Comparison of ENCODE assay signal across 25 cellular contexts in genomic region chr11:3802016-3802790, GRCh38. TPM values are rescaled to one million over a fixed set of nuclear protein-coding genes. Genes with fewer than 3 reads are reported as not detected.
DNase-seq lines count a peak whose midpoint lies in the region; ATAC-seq and TF ChIP-seq lines count a peak whose summit lies in the region.
"Had no signal": no experiment of that assay in that cellular context is flagged by ENCODE, and none has a peak within 500 bp of the region (broad histone marks: within the 10 kb centered on the region; RNA-seq: fewer than 3 reads in every experiment).

No MANE protein-coding gene starts in this region.

- H3K36me3 ChIP-seq in vagina = no peaks in the 10 kb centered on the region
- H3K36me3 ChIP-seq: neutrophil, upper lobe of left lung had no signal

- in situ Hi-C loops in Caki2 (cut with HindIII; ENCODE audit: low pct_unique_long_range_greater_than_20kb, low sequenced_read_pairs) = no loop called here

- no peaks in the 10 kb centered on the region for H3K36me3 Mint-ChIP-seq in natural killer cell
- no peaks in the 10 kb centered on the region for H3K36me3 Mint-ChIP-seq in T-cell
- H3K36me3 Mint-ChIP-seq: WTC11 had no signal

- intact Hi-C loops in natural killer cell (cut with micrococcal nuclease) = loop anchor here (10.0 kb wide), 1 partner anchor 47 kb away; no protein-coding TSS in a partner anchor
- intact Hi-C loops in vagina (cut with DNase I) = no loop called here

- no peak overlapping the region for H3K27ac ChIP-seq in vagina
- H3K27ac ChIP-seq: neutrophil, upper lobe of left lung had no signal

- H3K4me3 ChIP-seq in foreskin fibroblast (ENCODE audit: low read depth in 1 of 2, low read length in 2 of 2) (no peak overlapping the region), vagina (no peak overlapping the region)
- H3K4me3 ChIP-seq: upper lobe of left lung had no signal

- ATAC-seq in natural killer cell (no peak), HG03520 (IDR thresholded peaks at IDR 0.05; ENCODE audit: unreplicated experiment) (no peak), T-cell (replicated peaks in 1 of 4) (no peak)
- ATAC-seq: T-helper 17 cell, WTC11 had no signal

- H3K27me3 Mint-ChIP-seq in natural killer cell (ENCODE audit: low read depth in 2 of 2) = no peaks in the 10 kb centered on the region
- no peaks in the 10 kb centered on the region for H3K27me3 Mint-ChIP-seq in T-cell
- H3K27me3 Mint-ChIP-seq: stimulated activated naive CD8-positive, alpha-beta T cell treated with anti-CD3 and anti-CD28 coated beads, Interleukin-15, Interleukin-2, amounts not matched to agents 100 ng/mL and 50 ng/mL, for 24 hours; T-helper 17 cell had no signal

- H3K4me1 Mint-ChIP-seq in natural killer cell (peaks cover 7 to 9% of the 10 kb centered on the region in 2 donors), T-cell (peaks cover 12 to 15% (median 12%) of the 10 kb centered on the region in 3 donors)

- TF ChIP-seq POLR2A in vagina (IDR thresholded peaks at IDR 0.05) = no peak

- CTCF ChIA-PET in T-cell (lab: Charles Lee) = interaction anchor here (0.5 to 0.7 kb wide), 2 partner anchors 18 to 48 kb away, joined by 3 to 5 read pairs; no protein-coding TSS in a partner anchor

- DNase-seq in Caki2 (ENCODE audit: low read depth) (peak; percentile 33), RKO (ENCODE audit: low spot score) (peak; percentile 67), foreskin fibroblast (peak; percentile 63 to 71), renal cortical epithelial cell (ENCODE audit: low read depth) (peak; percentile 88), natural killer cell (no peak), vagina (ENCODE audit: extremely low spot score in 2 of 2) (no peak), T-cell (no peak)
- DNase-seq: AML-193; caudate nucleus; COR-L47; effector CD4-positive, alpha-beta T cell; hypothalamus; KG1; kidney; mesendoderm; NCI-H1105; NCI-H2107; NCI-H526; SHP77 treated with DMSO at 0.1 percent for 48 hours; T-helper 17 cell had no signal

- peaks cover 11% of the 10 kb centered on the region for H3K4me1 ChIP-seq in vagina

- H3K9me3 Mint-ChIP-seq in natural killer cell (peaks cover 0 to 3% of the 10 kb centered on the region in 2 donors), T-cell (no peaks in the 10 kb centered on the region)
- H3K9me3 Mint-ChIP-seq: stimulated activated naive CD8-positive, alpha-beta T cell treated with anti-CD3 and anti-CD28 coated beads, Interleukin-15, Interleukin-2, amounts not matched to agents 100 ng/mL and 50 ng/mL, for 24 hours; WTC11 had no signal

- TF ChIP-seq CTCF in foreskin fibroblast (IDR thresholded peaks at IDR 0.05; ENCODE audit: low read depth, low read length) (no peak), natural killer cell (IDR thresholded peaks at IDR 0.05) (no peak), vagina (IDR thresholded peaks at IDR 0.05) (no peak)

- H3K27me3 ChIP-seq in vagina = no peaks in the 10 kb centered on the region
- H3K27me3 ChIP-seq: neutrophil, upper lobe of left lung had no signal

- H3K27ac Mint-ChIP-seq in natural killer cell = no peak overlapping the region
- H3K27ac Mint-ChIP-seq in T-cell = peak overlapping the region in 1 of 2 donors; percentile 48
- H3K27ac Mint-ChIP-seq: stimulated activated naive CD8-positive, alpha-beta T cell treated with anti-CD3 and anti-CD28 coated beads, Interleukin-15, Interleukin-2, amounts not matched to agents 100 ng/mL and 50 ng/mL, for 24 hours; T-helper 17 cell; WTC11 had no signal

- POLR2A ChIA-PET in T-cell (lab: Charles Lee) = interaction anchor here (0.6 to 0.7 kb wide), 2 partner anchors 16 to 130 kb away, joined by 4 to 5 read pairs; no protein-coding TSS in a partner anchor

- no peaks in the 10 kb centered on the region for H3K9me3 ChIP-seq in vagina
- H3K9me3 ChIP-seq: neutrophil, upper lobe of left lung had no signal

- H3K4me3 Mint-ChIP-seq in natural killer cell (no peak overlapping the region), T-cell (no peak overlapping the region)
- H3K4me3 Mint-ChIP-seq: stimulated activated naive CD8-positive, alpha-beta T cell treated with anti-CD3 and anti-CD28 coated beads, Interleukin-15, Interleukin-2, amounts not matched to agents 100 ng/mL and 50 ng/mL, for 24 hours; T-helper 17 cell; WTC11 had no signal

RNA-seq across cellular contexts. Expression of gene NUP98, which starts 4.8 kb away (rescaled TPM):
- total RNA-seq in Caki2 (2014; rRNA removed; shearing (Covaris generic); ENCODE audit: low replicate concordance) = 79.6 and 89.6 TPM in 2 replicates
- 125 and 159 TPM in 2 replicates for total RNA-seq in renal cortical epithelial cell
- total RNA-seq in natural killer cell = 100 to 1,000 TPM in 1 of 3 donors, 10 to 100 TPM in 2; 88.5 to 103 (median 92.8) TPM
- 110 TPM for total RNA-seq in vagina
- 100 to 1,000 TPM in 3 of 5 donors, 10 to 100 TPM in 2; 89.1 to 105 (median 102) TPM for total RNA-seq in T-cell

RNA-seq across cellular contexts. Expression of gene PGAP2, which starts 6.2 kb away (rescaled TPM):
- total RNA-seq in Caki2 (2014; rRNA removed; shearing (Covaris generic); ENCODE audit: low replicate concordance) = 26.6 and 28.4 TPM in 2 replicates
- total RNA-seq in renal cortical epithelial cell = 7.1 and 18.7 TPM in 2 replicates
- total RNA-seq in natural killer cell = 10 to 100 TPM in 1 of 3 donors, 1 to 10 TPM in 2; 9.5 to 17.5 (median 9.8) TPM
- total RNA-seq in vagina = 19.6 TPM
- 10 to 100 TPM; 22.5 to 28.2 (median 24.6) TPM for total RNA-seq in T-cell

RNA-seq across cellular contexts. Expression of gene RHOG, which starts 38.6 kb away (rescaled TPM):
- 7.1 and 9.3 TPM in 2 replicates for total RNA-seq in Caki2 (2014; rRNA removed; shearing (Covaris generic); ENCODE audit: low replicate concordance)
- total RNA-seq in renal cortical epithelial cell = 5.6 and 20.5 TPM in 2 replicates
- 100 to 1,000 TPM; 114 to 145 (median 137) TPM for total RNA-seq in natural killer cell
- total RNA-seq in vagina = 107 TPM
- total RNA-seq in T-cell = 100 to 1,000 TPM in 4 of 5 donors, 10 to 100 TPM in 1; 88.1 to 108 (median 106) TPM

RNA-seq across cellular contexts. Expression of gene STIM1, which starts 53.3 kb away (rescaled TPM):
- 36.1 and 45.5 TPM in 2 replicates for total RNA-seq in Caki2 (2014; rRNA removed; shearing (Covaris generic); ENCODE audit: low replicate concordance)
- total RNA-seq in renal cortical epithelial cell (38.9 and 82.6 TPM in 2 replicates), natural killer cell (100 to 1,000 TPM; 171 to 187 (median 175) TPM), vagina (68.8 TPM), T-cell (100 to 1,000 TPM in 2 of 5 donors, 10 to 100 TPM in 3; 87.6 to 139 (median 94.5) TPM)

Comparison
In these comparisons a context has a peak if more than half of its experiments do, and no peak if none do; other contexts are left out.
1. DNase-seq: peak in Caki2 (single experiment), RKO (single experiment), foreskin fibroblast (2 of 2) and renal cortical epithelial cell (single experiment); none in natural killer cell (single experiment), vagina (0 of 2) and T-cell (0 of 34).